11 cellular contexts compared by ENCODE assay signal in the genomic region with DNA sequence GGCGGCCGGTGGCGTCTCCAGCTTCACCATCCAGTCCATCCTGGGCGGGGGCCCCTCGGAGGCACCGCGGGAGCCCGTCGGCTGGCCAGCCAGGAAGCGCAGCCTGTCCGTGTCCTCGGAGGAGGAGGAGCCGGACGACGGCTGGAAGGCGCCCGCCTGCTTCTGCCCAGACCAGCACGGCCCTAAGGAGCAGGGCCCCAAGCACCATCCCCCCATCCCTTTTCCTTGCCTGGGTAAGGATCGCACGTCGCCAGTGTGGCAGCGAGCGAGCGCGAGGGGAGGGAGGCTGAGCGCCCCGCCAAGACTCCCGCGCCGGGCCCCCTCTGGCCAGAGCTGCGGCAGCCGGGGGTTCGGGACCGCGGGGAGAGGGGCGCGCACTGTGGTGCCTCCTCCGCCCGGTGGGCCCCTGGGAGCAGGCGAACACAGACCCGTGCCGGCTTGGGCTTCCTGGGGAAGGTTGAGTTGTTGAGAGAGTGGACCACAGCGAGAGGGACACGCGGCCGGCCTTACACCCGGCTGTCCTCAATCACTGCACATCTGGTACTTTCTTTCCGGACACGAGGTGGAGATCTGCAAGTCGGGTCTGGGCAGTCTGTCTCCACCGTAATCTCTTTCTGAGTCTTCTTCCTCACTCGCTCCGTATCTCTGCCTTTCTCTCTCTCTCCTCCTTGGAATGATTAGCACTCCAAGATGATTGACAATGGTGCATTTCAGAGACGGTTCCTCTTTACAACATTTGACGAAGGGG. TPM values are rescaled to one million over a fixed set of nuclear protein-coding genes. Genes with fewer than 3 reads are reported as not detected.
DNase-seq lines count a peak whose midpoint lies in the region; ATAC-seq, FAIRE-seq and TF ChIP-seq lines count a peak whose summit lies in the region.
"Had no signal": no experiment of that assay in that cellular context is flagged by ENCODE, and none has a peak within 500 bp of the region (broad histone marks: within the 10 kb centered on the region; RNA-seq: fewer than 3 reads in every experiment).

No MANE protein-coding gene starts in this region.

- in situ Hi-C loops in GM12878 (cut with MboI) = no loop called here

- H2AFZ ChIP-seq in GM12878 (ENCODE audit: control insufficient read depth, low read depth, low read length) (peak overlapping the region; percentile 62; the same call in 1 of the 2 replicates), neural cell (ENCODE audit: low read depth, low read length) (no peak overlapping the region)

- peak; percentile 10; the same call in 2 of the 3 replicates for ATAC-seq in GM12878

- peaks cover 24 to 27% of the 10 kb centered on the region in 2 experiments for H3K27me3 ChIP-seq in GM12878 (replicated peaks in 1 of 2; ENCODE audit: control insufficient read depth in 2 of 2, insufficient read depth in 2 of 2, low read length in 1 of 2)
- peaks cover 100% of the 10 kb centered on the region for H3K27me3 ChIP-seq in neural cell (ENCODE audit: insufficient read depth, low read depth, low read length)
- H3K27me3 ChIP-seq in SJCRH30 = no peaks in the 10 kb centered on the region

- BruUV-seq in GM12878 (replicated peaks; lab: Mats Ljungman, UMichigan) = no TSS peak

- H3K4me3 ChIP-seq in Jurkat, Clone E6-1 (ENCODE audit: low read length) = peak overlapping the region; percentile 42
- H3K4me3 ChIP-seq in GM12878 (peak overlapping the region; percentile 70), neural cell (ENCODE audit: low read length) (peak overlapping the region; percentile 15), SJCRH30 (no peak overlapping the region)

- H3K27ac ChIP-seq in GM12878 (ENCODE audit: control insufficient read depth, insufficient read depth) (peak overlapping the region; percentile 56), neural cell (ENCODE audit: low read length) (no peak overlapping the region), SJCRH30 (no peak overlapping the region)

- H3K4me2 ChIP-seq in GM12878 (ENCODE audit: control insufficient read depth, insufficient read depth) = peak overlapping the region; percentile 94
- no peak overlapping the region for H3K4me2 ChIP-seq in neural cell (ENCODE audit: low read length)

- H3K36me3 ChIP-seq in GM12878 (ENCODE audit: control insufficient read depth in 2 of 2, insufficient read depth in 2 of 2, low read length in 1 of 2) (no peaks in the 10 kb centered on the region), neural cell (ENCODE audit: insufficient read depth, low read length) (no peaks in the 10 kb centered on the region), SJCRH30 (no peaks in the 10 kb centered on the region)

- peaks cover 16% of the 10 kb centered on the region for H3K4me1 ChIP-seq in GM12878 (ENCODE audit: control insufficient read depth, insufficient read depth, low read length)
- no peaks in the 10 kb centered on the region for H3K4me1 ChIP-seq in SJCRH30

- TF ChIP-seq CTCF in GM10248 (IDR thresholded peaks at IDR 0.05; ENCODE audit: control extremely low read depth, extremely low read depth, low read depth, missing control alignments) = no peak
- TF ChIP-seq CTCF in GM12878 (IDR thresholded peaks at IDR 0.05 in 2 of 3, conservative IDR thresholded peaks at IDR 0.05 in 1 of 3; ENCODE audit: control insufficient read depth in 2 of 3, extremely low read depth in 1 of 3, insufficient read depth in 1 of 3, low read depth in 3 of 3, low read length in 3 of 3) = no peak
- no peak for TF ChIP-seq CTCF in neural cell (IDR thresholded peaks at IDR 0.05; ENCODE audit: poor library complexity, severe bottlenecking)

- TF ChIP-seq RAD21 in GM12878 (IDR thresholded peaks at IDR 0.05; ENCODE audit: insufficient read depth, low read depth, low read length) (no peak), neural cell (conservative IDR thresholded peaks at IDR 0.05) (no peak)

- POLR2A ChIA-PET in GM10248 (lab: Yijun Ruan, JAX) = interaction anchor here (1.1 kb wide), 1 partner anchor 244 kb away, joined by 3 read pairs; no protein-coding TSS in a partner anchor
- POLR2A ChIA-PET in GM12878 (lab: Charles Lee) = no interaction called here
- POLR2A ChIA-PET in HEK293T (lab: Yijun Ruan, JAX) = no interaction called here

- CTCF ChIA-PET in GM10248 (lab: Yijun Ruan, JAX) = interaction anchor here (1.2 to 7.5 kb wide), 5 partner anchors 9 to 408 kb away, joined by 3 to 49 read pairs (median 5); no protein-coding TSS in a partner anchor
- CTCF ChIA-PET in GM12878 (lab: Yijun Ruan, JAX) = no interaction called here
- CTCF ChIA-PET in HEK293T (lab: Yijun Ruan, JAX) = no interaction called here

- SMC1A ChIA-PET in GM12878 (lab: Charles Lee; ENCODE audit: uncharacterized antibody, unreplicated experiment) = interaction anchor here (0.8 kb wide), 1 partner anchor 19 kb away, joined by 3 read pairs; no protein-coding TSS in a partner anchor

- TF ChIP-seq EP300 in GM12878 (IDR thresholded peaks at IDR 0.05; ENCODE audit: borderline replicate concordance in 1 of 2, control insufficient read depth in 1 of 2, low read depth in 2 of 2, low read length in 2 of 2) (no peak), neural cell (conservative IDR thresholded peaks at IDR 0.05; ENCODE audit: poor library complexity, severe bottlenecking) (no peak)

- WGBS in GM12878 (ENCODE audit: insufficient coverage, insufficient replicate concordance, low lambda C conversion rate, missing lambda C conversion rate) = 33% methylated on average over 55 of the region's 55 CpGs

- FAIRE-seq in GM12878 (lab: Jason Lieb, UNC) = no peak
- FAIRE-seq: TTC549 had no signal

- H3K9me3 ChIP-seq in GM12878 (replicated peaks; ENCODE audit: control insufficient read depth, insufficient read depth, low read length) = peaks cover 1% of the 10 kb centered on the region; the same call in 2 of the 3 replicates
- H3K9me3 ChIP-seq in neural cell (ENCODE audit: low read length) = no peaks in the 10 kb centered on the region
- no peaks in the 10 kb centered on the region for H3K9me3 ChIP-seq in SJCRH30 (replicated peaks)

- RAD21 ChIA-PET in GM12878 (lab: Charles Lee; ENCODE audit: unreplicated experiment) = no interaction called here

- intact Hi-C loops in GM12878 (cut with micrococcal nuclease; ENCODE audit: unreplicated experiment) = no loop called here

- no peak for TF ChIP-seq POLR2A in GM12878 (IDR thresholded peaks at IDR 0.05; ENCODE audit: low read depth, low read length)

- peak overlapping the region; percentile 76 for H3K9ac ChIP-seq in GM12878 (ENCODE audit: control insufficient read depth, insufficient read depth, low read length)
- no peak overlapping the region for H3K9ac ChIP-seq in neural cell (ENCODE audit: low read length)

- H3F3A ChIP-seq in neural cell (ENCODE audit: insufficient read depth, low read length, poor library complexity, severe bottlenecking) = no peaks in the 10 kb centered on the region

- H3K9me2 ChIP-seq in neural cell (ENCODE audit: insufficient read depth, low read length) = no peaks in the 10 kb centered on the region

- H3K79me2 ChIP-seq in GM12878 (ENCODE audit: control insufficient read depth, insufficient read depth, low read length) = peaks cover 27% of the 10 kb centered on the region
- no peaks in the 10 kb centered on the region for H3K79me2 ChIP-seq in neural cell (replicated peaks; ENCODE audit: insufficient read depth, low read length)

- DNase-seq in GM10248 (ENCODE audit: extremely low spot score) (peak; percentile 33), GM12878 (ENCODE audit: low read depth, low spot score) (no peak), SJCRH30 (no peak), HEK293T (ENCODE audit: extremely low spot score) (no peak), germinal center (ENCODE audit: low spot score) (no peak), NCI-H345 (lab: John Stamatoyannopoulos, UW) (no peak)
- no peak for DNase-seq in Jurkat, Clone E6-1 (ENCODE audit: low read depth, low spot score)
- DNase-seq: effector CD4-positive, alpha-beta T cell had no signal

- H4K20me1 ChIP-seq in GM12878 (ENCODE audit: control insufficient read depth, insufficient read depth) (no peaks in the 10 kb centered on the region), neural cell (ENCODE audit: insufficient read depth) (no peaks in the 10 kb centered on the region)

RNA-seq across cellular contexts. Expression of gene HMX2, which starts 0.7 kb away (rescaled TPM):
- polyA plus RNA-seq in Jurkat, Clone E6-1 (2012; ENCODE audit: insufficient read depth, insufficient read length) = 5.0 TPM
- 0.86 and 1.1 TPM in 2 replicates for total RNA-seq in GM12878 (2013; cell fraction: nucleolus; rRNA removed)
- total RNA-seq in GM12878 (2014; rRNA removed) = 12.0 and 16.8 TPM in 2 replicates
- total RNA-seq in GM12878 (2014; rRNA removed; fragmentation: Illumina TruSeq; extraction: Trizol) = 3.1 and 4.5 TPM in 2 replicates
- total RNA-seq in GM12878 (2021) = 19.8 and 22.0 TPM in 2 replicates
- 0.47 TPM for polyA plus RNA-seq in GM12878 (2011; ENCODE audit: low read depth)
- polyA plus RNA-seq in GM12878 (2011; rRNA removed) = not detected in 2 replicates
- 0.08 and 0.10 TPM in 2 replicates for polyA plus RNA-seq in GM12878 (2011; cell fraction: cytosol; rRNA removed)
- 0.10 and 0.15 TPM in 2 replicates for polyA plus RNA-seq in GM12878 (2011; cell fraction: nucleus; rRNA removed)
- polyA plus RNA-seq in GM12878 (2012) = 3.6 and 5.8 TPM in 2 replicates
- polyA plus RNA-seq in GM12878 (2014; fragmentation: Illumina TruSeq; extraction: Trizol) = 2.8 and 2.9 TPM in 2 replicates
- 1 to 10 TPM; 1.4 to 3.0 TPM for polyA plus RNA-seq in GM12878 (2014; fragmentation: Nextera tagmentation; extraction: Ambion mirVana)
- polyA plus RNA-seq in GM12878 (2014; rRNA removed) = 23.6 and 26.4 TPM in 2 replicates
- 10 to 100 TPM; 30.6 to 31.3 TPM for polyA plus RNA-seq in GM12878 (2016; fragmentation: Nextera tagmentation; extraction: Ambion mirVana)
- polyA minus RNA-seq in GM12878 (2011; rRNA and poly(A)+ RNA removed) = 0.15 TPM in 1 of 2 replicates, not detected in the other
- polyA minus RNA-seq in GM12878 (2011; cell fraction: cytosol; rRNA and poly(A)+ RNA removed) = not detected in 2 replicates
- not detected in 2 replicates for polyA minus RNA-seq in GM12878 (2011; cell fraction: nucleus; rRNA and poly(A)+ RNA removed)
- not detected in 2 replicates for polyA plus RNA-seq in neural cell
- not detected in 2 replicates for polyA minus RNA-seq in neural cell
- total RNA-seq in SJCRH30 (2014; rRNA removed; shearing (Covaris generic)) = not detected in 2 replicates
- total RNA-seq: myocyte had no signal

RNA-seq across cellular contexts. Expression of gene BUB3, which starts 5.6 kb away (rescaled TPM):
- 322 TPM for polyA plus RNA-seq in Jurkat, Clone E6-1 (2012; ENCODE audit: insufficient read depth, insufficient read length)
- 259 and 269 TPM in 2 replicates for total RNA-seq in GM12878 (2013; cell fraction: nucleolus; rRNA removed)
- total RNA-seq in GM12878 (2014; rRNA removed) (471 and 555 TPM in 2 replicates), GM12878 (2014; rRNA removed; fragmentation: Illumina TruSeq; extraction: Trizol) (248 and 262 TPM in 2 replicates), GM12878 (2021) (252 and 260 TPM in 2 replicates)
- 91.1 TPM for polyA plus RNA-seq in GM12878 (2011; ENCODE audit: low read depth)
- polyA plus RNA-seq in GM12878 (2011; rRNA removed) (312 and 334 TPM in 2 replicates), GM12878 (2014; fragmentation: Illumina TruSeq; extraction: Trizol) (228 and 312 TPM in 2 replicates), GM12878 (2014; fragmentation: Nextera tagmentation; extraction: Ambion mirVana) (1,000 to 10,000 TPM in 1 of 2 experiments, 100 to 1,000 TPM in 1; 648 to 1,126 TPM), GM12878 (2014; rRNA removed) (395 and 513 TPM in 2 replicates), GM12878 (2016; fragmentation: Nextera tagmentation; extraction: Ambion mirVana) (100 to 1,000 TPM; 487 to 530 TPM), neural cell (127 and 162 TPM in 2 replicates)
- 276 and 371 TPM in 2 replicates for polyA plus RNA-seq in GM12878 (2011; cell fraction: cytosol; rRNA removed)
- polyA plus RNA-seq in GM12878 (2011; cell fraction: nucleus; rRNA removed) = 512 and 524 TPM in 2 replicates
- polyA plus RNA-seq in GM12878 (2012) = 164 and 233 TPM in 2 replicates
- 402 and 493 TPM in 2 replicates for polyA minus RNA-seq in GM12878 (2011; rRNA and poly(A)+ RNA removed)
- 129 and 154 TPM in 2 replicates for polyA minus RNA-seq in GM12878 (2011; cell fraction: cytosol; rRNA and poly(A)+ RNA removed)
- 259 and 337 TPM in 2 replicates for polyA minus RNA-seq in GM12878 (2011; cell fraction: nucleus; rRNA and poly(A)+ RNA removed)
- polyA minus RNA-seq in neural cell = 140 and 152 TPM in 2 replicates
- total RNA-seq in SJCRH30 (2014; rRNA removed; shearing (Covaris generic)) = 211 and 218 TPM in 2 replicates

RNA-seq across cellular contexts. Expression of gene HMX3, which starts 12.8 kb away (rescaled TPM):
- polyA plus RNA-seq in Jurkat, Clone E6-1 (2012; ENCODE audit: insufficient read depth, insufficient read length) = 5.0 TPM
- 8.9 and 12.1 TPM in 2 replicates for total RNA-seq in GM12878 (2013; cell fraction: nucleolus; rRNA removed)
- total RNA-seq in GM12878 (2014; rRNA removed) = 29.6 and 32.8 TPM in 2 replicates
- total RNA-seq in GM12878 (2014; rRNA removed; fragmentation: Illumina TruSeq; extraction: Trizol) = 3.5 and 4.8 TPM in 2 replicates
- total RNA-seq in GM12878 (2021) = 54.6 and 60.5 TPM in 2 replicates
- polyA plus RNA-seq in GM12878 (2011; ENCODE audit: low read depth) = 2.1 TPM
- polyA plus RNA-seq in GM12878 (2011; rRNA removed) = 0.19 and 0.65 TPM in 2 replicates
- polyA plus RNA-seq in GM12878 (2011; cell fraction: cytosol; rRNA removed) = 1.3 and 2.9 TPM in 2 replicates
- 1.4 and 3.6 TPM in 2 replicates for polyA plus RNA-seq in GM12878 (2011; cell fraction: nucleus; rRNA removed)
- polyA plus RNA-seq in GM12878 (2012) = 8.8 and 9.0 TPM in 2 replicates
- polyA plus RNA-seq in GM12878 (2014; fragmentation: Illumina TruSeq; extraction: Trizol) = 0.27 and 0.63 TPM in 2 replicates
- not detected for polyA plus RNA-seq in GM12878 (2014; fragmentation: Nextera tagmentation; extraction: Ambion mirVana)
- polyA plus RNA-seq in GM12878 (2014; rRNA removed) = 34.3 and 38.6 TPM in 2 replicates
- 10 to 100 TPM; 14.0 to 16.6 TPM for polyA plus RNA-seq in GM12878 (2016; fragmentation: Nextera tagmentation; extraction: Ambion mirVana)
- 0.29 and 1.0 TPM in 2 replicates for polyA minus RNA-seq in GM12878 (2011; rRNA and poly(A)+ RNA removed)
- 3.2 and 4.4 TPM in 2 replicates for polyA minus RNA-seq in GM12878 (2011; cell fraction: cytosol; rRNA and poly(A)+ RNA removed)
- 1.3 and 1.7 TPM in 2 replicates for polyA minus RNA-seq in GM12878 (2011; cell fraction: nucleus; rRNA and poly(A)+ RNA removed)
- not detected in 2 replicates for polyA plus RNA-seq in neural cell
- not detected in 2 replicates for polyA minus RNA-seq in neural cell
- total RNA-seq in SJCRH30 (2014; rRNA removed; shearing (Covaris generic)) = 0.12 and 0.23 TPM in 2 replicates
- total RNA-seq: myocyte had no signal
